Comparison of ENCODE assay signal across 11 cellular contexts in the genomic region with DNA sequence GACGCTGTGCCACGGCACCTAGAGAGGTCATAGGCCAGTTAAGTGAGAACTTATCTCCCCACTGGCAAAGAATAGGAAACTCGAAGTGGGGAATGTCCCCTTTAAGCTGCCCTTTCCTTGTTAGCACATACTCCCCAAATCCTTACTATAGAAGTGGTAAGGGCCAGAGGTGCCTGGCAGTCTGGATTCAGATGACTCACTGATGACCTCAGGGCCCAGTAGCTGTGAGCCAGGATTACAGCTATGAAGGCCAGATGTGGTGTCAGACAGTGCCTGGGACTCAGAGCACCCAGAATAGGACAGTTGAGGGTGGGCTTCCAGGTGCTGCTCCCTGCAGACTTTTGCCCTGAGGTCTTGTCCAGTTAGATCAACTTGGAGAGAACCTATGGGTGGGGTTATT. TPM values are rescaled to one million over a fixed set of nuclear protein-coding genes. Genes with fewer than 3 reads are reported as not detected.
A peak's percentile ranks its signal among the peaks of the same experiment; 100 is the strongest.
DNase-seq lines count a peak whose midpoint lies in the region; ATAC-seq and TF ChIP-seq lines count a peak whose summit lies in the region.
"Had no signal": no experiment of that assay in that cellular context is flagged by ENCODE, and none has a peak within 500 bp of the region (broad histone marks: within the 10 kb centered on the region; RNA-seq: fewer than 3 reads in every experiment).

No MANE protein-coding gene starts in this region.

- H3K36me3 ChIP-seq in brain microvascular endothelial cell (replicated peaks): peaks cover 81% of the 10 kb centered on the region
- H3K36me3 ChIP-seq in mesendoderm (ENCODE audit: control insufficient read depth, insufficient read depth, low read length): peaks cover 19% of the 10 kb centered on the region
- peaks cover 0 to 24% of the 10 kb centered on the region in 2 donors for H3K36me3 ChIP-seq in vagina

- H3K27ac ChIP-seq in brain microvascular endothelial cell (peak overlapping the region; percentile 40), mesendoderm (ENCODE audit: low read depth, low read length) (no peak overlapping the region), vagina (no peak overlapping the region)

- intact Hi-C loops in vagina (cut with DNase I): no loop called here

- TF ChIP-seq CTCF in AG09319 (IDR thresholded peaks at IDR 0.05; ENCODE audit: low read depth, low read length): no peak
- TF ChIP-seq CTCF in HFF-Myc (IDR thresholded peaks at IDR 0.05; ENCODE audit: low read depth, low read length, missing control alignments): no peak
- no peak for TF ChIP-seq CTCF in brain microvascular endothelial cell (IDR thresholded peaks at IDR 0.05; ENCODE audit: low read depth, low read length, missing control alignments)
- no peak for TF ChIP-seq CTCF in vagina (IDR thresholded peaks at IDR 0.05)
- TF ChIP-seq CTCF in GM20000 (IDR thresholded peaks at IDR 0.05; ENCODE audit: extremely low read depth, missing control alignments): no peak

- H3K4me3 ChIP-seq in HFF-Myc (replicated peaks; ENCODE audit: low read depth, low read length) (no peak overlapping the region), brain microvascular endothelial cell (ENCODE audit: low read depth, low read length) (no peak overlapping the region), mesendoderm (ENCODE audit: low read length) (no peak overlapping the region), vagina (no peak overlapping the region)

- no peak overlapping the region for H2BK15ac ChIP-seq in mesendoderm (replicated peaks; ENCODE audit: low read depth)

- H4K5ac ChIP-seq in mesendoderm (ENCODE audit: low read length): no peak overlapping the region

- no peak overlapping the region for H3K18ac ChIP-seq in mesendoderm (ENCODE audit: low read length)

- H3K23ac ChIP-seq in mesendoderm (ENCODE audit: low read length): no peak overlapping the region

- no peak overlapping the region for H2AK5ac ChIP-seq in mesendoderm (ENCODE audit: low read length)

- TF ChIP-seq POLR2A in vagina (IDR thresholded peaks at IDR 0.05): no peak

- H3K79me2 ChIP-seq in mesendoderm (ENCODE audit: control insufficient read depth, insufficient read depth, low read length): peaks cover 6% of the 10 kb centered on the region

- H3K9ac ChIP-seq in mesendoderm (ENCODE audit: low read length): no peak overlapping the region

- H3K27me3 ChIP-seq in brain microvascular endothelial cell (replicated peaks) (no peaks in the 10 kb centered on the region), mesendoderm (ENCODE audit: insufficient read depth, low read length, poor library complexity) (no peaks in the 10 kb centered on the region), vagina (no peaks in the 10 kb centered on the region)

- DNase-seq in AG09319 (ENCODE audit: extremely low read depth, low read depth) (peak; percentile 30), HFF-Myc (ENCODE audit: extremely low read depth, low read depth) (peak; percentile 41), brain microvascular endothelial cell (peak; percentile 75), mesendoderm (peak; percentile 66), superior temporal gyrus (ENCODE audit: extremely low spot score) (no peak), vagina (ENCODE audit: extremely low spot score in 2 of 2) (no peak), GM20000 (ENCODE audit: low spot score) (no peak)
- DNase-seq: activated naive CD4-positive, alpha-beta T cell treated with Interleukin-2 at 50 U/mL for 16 hours; left colon; NCI-H1105 treated with DMSO at 0.1 percent for 48 hours had no signal

- H3K9me3 ChIP-seq in vagina: no peaks in the 10 kb centered on the region

- H4K8ac ChIP-seq in mesendoderm (ENCODE audit: low read depth, low read length): no peak overlapping the region

- peaks cover 14% of the 10 kb centered on the region for H3K4me1 ChIP-seq in mesendoderm (ENCODE audit: control insufficient read depth, low read depth, low read length)
- no peaks in the 10 kb centered on the region for H3K4me1 ChIP-seq in vagina

- peaks cover 18% of the 10 kb centered on the region for H3K79me1 ChIP-seq in mesendoderm (ENCODE audit: low read length)

- no peak overlapping the region for H3K4me2 ChIP-seq in mesendoderm (ENCODE audit: low read length)

- ATAC-seq in HG03432 (IDR thresholded peaks at IDR 0.05; ENCODE audit: unreplicated experiment): no peak
- ATAC-seq: left colon had no signal

- H2BK5ac ChIP-seq in mesendoderm (ENCODE audit: low read length): no peak overlapping the region

- H3K56ac ChIP-seq in mesendoderm (ENCODE audit: low read length): no peak overlapping the region

- no CpG with 5 or more reads among the region's 3 CpGs for WGBS in mesendoderm (ENCODE audit: extremely low coverage, insufficient coverage, low lambda C conversion rate)

- H3K4ac ChIP-seq in mesendoderm (ENCODE audit: low read depth, low read length): no peak overlapping the region

- in situ Hi-C loops in brain microvascular endothelial cell (cut with HindIII; ENCODE audit: low pct_ligation_motif_present, low sequenced_read_pairs): no loop called here

- H2BK120ac ChIP-seq in mesendoderm (ENCODE audit: low read depth, low read length): no peak overlapping the region

RNA-seq across cellular contexts. Expression of a gene that starts 37.7 kb away (rescaled TPM):
- 28.4 TPM for polyA plus RNA-seq in mesendoderm (2013, experiment 1 of 2)
- polyA plus RNA-seq in mesendoderm (2013, experiment 2 of 2): 27.6 TPM
- total RNA-seq in vagina: 18.9 TPM

Comparison
In these comparisons a context has a peak if more than half of its experiments do, and no peak if none do; other contexts are left out.
1. DNase-seq: peak in AG09319 (single experiment), HFF-Myc (single experiment), brain microvascular endothelial cell (single experiment) and mesendoderm (single experiment); none in superior temporal gyrus (single experiment), vagina (0 of 2) and GM20000 (single experiment).